15 cellular contexts compared by ENCODE assay signal in the genomic region with DNA sequence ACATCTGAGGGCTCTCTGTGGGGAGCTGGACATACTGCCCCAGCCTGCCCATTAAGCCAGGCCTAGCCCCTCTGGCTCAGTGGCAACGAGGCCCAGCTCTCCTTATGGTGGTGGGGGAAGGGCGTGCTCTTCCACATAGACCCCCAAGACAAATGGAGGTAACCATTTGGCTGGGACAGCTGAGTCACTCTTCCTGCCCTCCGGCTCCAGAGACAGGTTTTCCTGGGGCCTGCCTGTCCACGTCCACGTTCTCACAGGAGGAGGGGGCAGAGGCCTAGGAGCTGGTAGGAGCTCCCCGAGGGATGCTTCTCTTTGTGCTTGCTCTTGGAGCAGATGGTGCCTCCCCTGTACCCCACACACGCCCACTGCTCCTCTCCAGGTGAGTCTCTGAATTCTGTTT.
"Had no signal": no experiment of that assay in that cellular context is flagged by ENCODE, and none has a peak within 500 bp of the region (broad histone marks: within the 10 kb centered on the region; RNA-seq: fewer than 3 reads in every experiment).

No MANE protein-coding gene starts in this region.

- H3K27me3 ChIP-seq: body of pancreas had no signal

- H3K4me3 ChIP-seq: body of pancreas, coronary artery, skin epidermis had no signal

- H3K27ac ChIP-seq: body of pancreas, coronary artery, epithelial cell of prostate, skin epidermis had no signal

- H3K9me3 ChIP-seq: body of pancreas had no signal

- DNase-seq: activated CD4-positive, alpha-beta T cell treated with anti-CD3 and anti-CD28 coated beads for 4 hours; activated CD8-positive, alpha-beta T cell treated with anti-CD3 and anti-CD28 coated beads for 36 hours; activated gamma-delta T cell; activated T-cell treated with anti-CD3 and anti-CD28 coated beads, Interleukin-2, amount 50 U/mL, for 4 hours; amygdala; body of pancreas; effector memory CD4-positive, alpha-beta T cell; islet precursor cell; naive thymus-derived CD8-positive, alpha-beta T cell; stimulated activated CD4-positive, alpha-beta T cell treated with anti-CD3 and anti-CD28 coated beads, Interleukin-4, amount 100 ng/mL, for 4 hours; stimulated activated CD8-positive, alpha-beta memory T cell treated with anti-CD3 and anti-CD28 coated beads, Interleukin-4, amount 100 ng/mL, for 48 hours; trophoblast cell had no signal
